ENCODE assay signal across 8 cellular contexts in the genomic region with DNA sequence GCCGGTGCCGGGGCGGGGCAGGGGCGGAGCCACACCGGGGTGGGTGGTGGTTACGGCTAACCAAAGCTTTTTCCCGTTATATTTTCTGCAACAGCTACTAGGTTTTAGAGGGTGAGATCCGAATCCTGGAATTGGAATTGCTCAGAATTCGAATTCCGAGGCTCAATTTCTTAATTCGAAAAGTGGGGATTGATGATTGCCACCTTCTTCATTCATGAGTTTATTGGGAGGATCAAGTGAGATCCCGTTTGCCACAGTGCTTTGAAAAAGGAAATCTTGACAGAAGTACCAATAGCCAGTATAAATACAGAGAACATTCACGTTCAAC. TPM values are rescaled to one million over a fixed set of nuclear protein-coding genes. Genes with fewer than 3 reads are reported as not detected.
DNase-seq lines count a peak whose midpoint lies in the region; ATAC-seq and TF ChIP-seq lines count a peak whose summit lies in the region.

No MANE protein-coding gene starts in this region.

- H3K9me3 ChIP-seq in mononuclear cell (ENCODE audit: low read depth, low read length), result no peaks in the 10 kb centered on the region

- no peaks in the 10 kb centered on the region for H3K27me3 ChIP-seq in mononuclear cell (ENCODE audit: insufficient read depth, low read length)

- TF ChIP-seq CTCF in 22Rv1 (IDR thresholded peaks at IDR 0.05) (no peak), HFF-Myc (IDR thresholded peaks at IDR 0.05; ENCODE audit: low read depth, low read length, missing control alignments) (no peak), astrocyte of the spinal cord (IDR thresholded peaks at IDR 0.05; ENCODE audit: low read depth, low read length) (no peak)

- in situ Hi-C loops in astrocyte of the spinal cord (cut with HindIII; ENCODE audit: low sequenced_read_pairs), result no loop called here

- ATAC-seq in GM21526 (IDR thresholded peaks at IDR 0.05; ENCODE audit: low FRiP score, unreplicated experiment), result no peak

- peak overlapping the region; percentile 96 for H3K27ac ChIP-seq in 22Rv1

- DNase-seq in HFF-Myc (ENCODE audit: extremely low read depth, low read depth) (no peak), astrocyte of the spinal cord (ENCODE audit: low read depth, low spot score) (no peak), inferior parietal cortex (ENCODE audit: extremely low spot score) (no peak), COLO668 (lab: John Stamatoyannopoulos, UW; ENCODE audit: unreplicated experiment) (no peak), SIG-M5 (lab: John Stamatoyannopoulos, UW) (no peak)

- peak overlapping the region; percentile 59 for H3K4me3 ChIP-seq in HFF-Myc (replicated peaks; ENCODE audit: low read depth, low read length)
- H3K4me3 ChIP-seq in astrocyte of the spinal cord (ENCODE audit: low read depth, low read length), result peak overlapping the region; percentile 55
- H3K4me3 ChIP-seq in mononuclear cell (ENCODE audit: low read length), result peak overlapping the region; percentile 39

- H3K4me1 ChIP-seq in mononuclear cell (ENCODE audit: insufficient read depth, low read length), result peaks cover 19% of the 10 kb centered on the region

RNA-seq across cellular contexts. Expression of a gene that starts 0.2 kb away (rescaled TPM):
- 22.5 TPM for total RNA-seq in mononuclear cell

RNA-seq across cellular contexts. Expression of a gene that starts 0.5 kb away (rescaled TPM):
- total RNA-seq in mononuclear cell, result 6.4 TPM

RNA-seq across cellular contexts. Expression of a gene that starts 29.0 kb away (rescaled TPM):
- total RNA-seq in mononuclear cell, result 1.6 TPM

RNA-seq across cellular contexts. Expression of a gene that starts 32.6 kb away (rescaled TPM):
- total RNA-seq in mononuclear cell, result 1.0 TPM

RNA-seq across cellular contexts. Expression of a gene that starts 50.4 kb away (rescaled TPM):
- total RNA-seq in mononuclear cell, result 6.3 TPM
